In the genomic region with DNA sequence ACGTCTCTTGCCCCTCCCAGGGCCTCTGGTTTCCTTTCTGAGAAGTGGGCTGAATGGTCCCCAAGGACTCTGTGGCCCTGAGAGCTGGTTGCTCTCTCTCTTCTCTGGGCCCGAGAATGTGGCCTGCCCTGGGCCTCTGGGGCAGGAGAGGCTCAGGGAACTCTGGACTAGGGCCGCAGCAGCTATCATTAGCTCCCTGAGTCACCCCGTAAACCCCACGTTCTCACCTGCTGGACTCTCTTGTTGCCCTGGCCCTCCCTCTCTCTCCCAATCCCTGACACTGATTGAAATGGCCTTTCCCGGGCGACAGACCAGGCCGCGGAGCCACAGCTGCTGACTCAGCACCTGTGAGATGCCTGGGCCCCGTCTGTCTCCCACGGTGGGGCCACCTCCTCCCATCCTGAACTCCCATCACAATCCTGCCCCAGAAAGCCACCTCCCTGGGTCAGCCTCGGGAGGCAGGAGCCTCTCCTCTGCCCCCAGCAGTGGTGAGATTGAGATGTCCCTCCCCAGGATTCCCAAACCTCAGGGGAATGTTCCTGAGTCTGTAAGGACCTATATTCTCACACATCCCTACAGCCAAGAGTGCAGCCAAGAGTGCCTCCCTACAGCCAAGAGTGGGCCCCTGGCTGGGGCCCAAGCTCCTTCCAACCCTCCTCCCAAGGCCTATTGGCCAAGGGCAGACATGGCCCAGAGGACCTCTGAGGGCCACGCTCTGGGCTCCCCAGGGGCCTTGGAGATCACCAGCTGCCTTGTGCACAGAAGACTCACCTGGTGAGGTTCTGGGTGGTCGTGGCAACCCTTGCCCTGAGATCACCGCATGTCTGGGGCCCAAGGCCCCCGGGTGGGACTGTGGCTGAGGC, we compare ENCODE assay signal across 10 cellular contexts.
DNase-seq lines count a peak whose midpoint lies in the region; ATAC-seq and FAIRE-seq lines count a peak whose summit lies in the region.
"Had no signal": no experiment of that assay in that cellular context is flagged by ENCODE, and none has a peak within 500 bp of the region (broad histone marks: within the 10 kb centered on the region; RNA-seq: fewer than 3 reads in every experiment).

No MANE protein-coding gene starts in this region.

- peak overlapping the region; percentile 26 for H3K4me3 Mint-ChIP-seq in stimulated activated effector memory CD8-positive, alpha-beta T cell treated with anti-CD3 and anti-CD28 coated beads, Interleukin-12 subunit alpha, Interleukin-12 subunit beta, amount 100 ng/mL, for 72 hours

- DNase-seq in GM19239 (ENCODE audit: insufficient read length, low spot score) (no peak), epithelial cell of prostate (ENCODE audit: low read depth, low spot score) (no peak), NCI-H1694 treated with DMSO at 0.1 percent for 48 hours (lab: John Stamatoyannopoulos, UW) (no peak), NCI-H2107 treated with DMSO at 0.1 percent for 48 hours (lab: John Stamatoyannopoulos, UW; ENCODE audit: unreplicated experiment) (no peak)
- DNase-seq in stimulated activated effector memory CD8-positive, alpha-beta T cell treated with anti-CD3 and anti-CD28 coated beads, Interleukin-12 subunit alpha, Interleukin-12 subunit beta, amount 100 ng/mL, for 72 hours (ENCODE audit: low spot score in 2 of 2) = no peak
- DNase-seq: DMS79, NCI-H510A had no signal

- H3K4me1 Mint-ChIP-seq in stimulated activated effector memory CD8-positive, alpha-beta T cell treated with anti-CD3 and anti-CD28 coated beads, Interleukin-12 subunit alpha, Interleukin-12 subunit beta, amount 100 ng/mL, for 72 hours = peaks cover 26% of the 10 kb centered on the region

- H3K27ac ChIP-seq in epithelial cell of prostate = peak overlapping the region; percentile 96

- ATAC-seq in HG03442 (IDR thresholded peaks at IDR 0.05; ENCODE audit: unreplicated experiment) = peak; percentile 4
- ATAC-seq in stimulated activated effector memory CD8-positive, alpha-beta T cell treated with anti-CD3 and anti-CD28 coated beads, Interleukin-12 subunit alpha, Interleukin-12 subunit beta, amount 100 ng/mL, for 72 hours = no peak
- ATAC-seq in GM19467 (IDR thresholded peaks at IDR 0.05; ENCODE audit: unreplicated experiment) = no peak

- H3K9me3 Mint-ChIP-seq in stimulated activated effector memory CD8-positive, alpha-beta T cell treated with anti-CD3 and anti-CD28 coated beads, Interleukin-12 subunit alpha, Interleukin-12 subunit beta, amount 100 ng/mL, for 72 hours = no peaks in the 10 kb centered on the region

- FAIRE-seq in GM19239 (lab: Jason Lieb, UNC) = peak; percentile 28

- no peaks in the 10 kb centered on the region for H3K36me3 Mint-ChIP-seq in stimulated activated effector memory CD8-positive, alpha-beta T cell treated with anti-CD3 and anti-CD28 coated beads, Interleukin-12 subunit alpha, Interleukin-12 subunit beta, amount 100 ng/mL, for 72 hours

- H3K27ac Mint-ChIP-seq in stimulated activated effector memory CD8-positive, alpha-beta T cell treated with anti-CD3 and anti-CD28 coated beads, Interleukin-12 subunit alpha, Interleukin-12 subunit beta, amount 100 ng/mL, for 72 hours = no peak overlapping the region
- H3K27ac Mint-ChIP-seq: progenitor cell of endocrine pancreas had no signal
